1 cellular context compared by ENCODE assay signal in genomic region chr20:50569864-50570836, GRCh38.
A peak's percentile ranks its signal among the peaks of the same experiment; 100 is the strongest.
TF ChIP-seq lines count a peak whose summit lies in the region.

No MANE protein-coding gene starts in this region.

TF ChIP-seq in K562, 482 proteins besides CTCF, POLR2A, EP300 and RAD21 (continued from another document):
- TF ChIP-seq CTCFL (IDR thresholded peaks at IDR 0.05; ENCODE audit: borderline replicate concordance, insufficient read depth, low read depth, low read length, poor library complexity, severe bottlenecking) = peak; percentile 8
- TF ChIP-seq ZNF316 (IDR thresholded peaks at IDR 0.05) = peak; percentile 97
- TF ChIP-seq ELF2 (CRISPR knock-in tag; IDR thresholded peaks at IDR 0.05) = no peak
- TF ChIP-seq KLF13 (tag; IDR thresholded peaks at IDR 0.05; ENCODE audit: borderline replicate concordance, low read depth) = no peak
- peak; percentile 54 for TF ChIP-seq ZFP36 (IDR thresholded peaks at IDR 0.05; ENCODE audit: low read depth, low read length, partially characterized antibody)
- TF ChIP-seq C11orf30 (IDR thresholded peaks at IDR 0.05; ENCODE audit: low read depth) = peak; percentile 95
- TF ChIP-seq NFE2 (IDR thresholded peaks at IDR 0.05; ENCODE audit: low read depth) = peak; percentile 59
- TF ChIP-seq SMARCA5 (IDR thresholded peaks at IDR 0.05) = no peak
- TF ChIP-seq MAZ (CRISPR knock-in tag; conservative IDR thresholded peaks at IDR 0.05 in 1 of 2, IDR thresholded peaks at IDR 0.05 in 1 of 2) = peak in 1 of 2 experiments; percentile 45; a peak in 1 of 4 replicates
- peak; percentile 48; the same call in 1 of the 2 replicates for TF ChIP-seq SOX6 (IDR thresholded peaks at IDR 0.05)
- peak; percentile 51; the same call in 1 of the 2 replicates for TF ChIP-seq MYC (IDR thresholded peaks at IDR 0.05; ENCODE audit: low read depth, low read length)
- no peak for TF ChIP-seq MYC (CRISPR knock-in tag; IDR thresholded peaks at IDR 0.05; ENCODE audit: borderline replicate concordance, low read depth)
- TF ChIP-seq MNT (conservative IDR thresholded peaks at IDR 0.05) = peak in 1 of 2 experiments; percentile 59; a peak in 2 of 4 replicates
- TF ChIP-seq SMAD4 (CRISPR knock-in tag; conservative IDR thresholded peaks at IDR 0.05) = 0 out of 2 replicates have a peak, but pooled peaks have one; percentile 28
- peak; percentile 15; the same call in 1 of the 2 replicates for TF ChIP-seq NFE2L1 (tag; IDR thresholded peaks at IDR 0.05; ENCODE audit: borderline replicate concordance, low read depth)
- TF ChIP-seq MAFF (IDR thresholded peaks at IDR 0.05; ENCODE audit: low read length) = peak; percentile 87
- TF ChIP-seq DEAF1 (CRISPR knock-in tag; IDR thresholded peaks at IDR 0.05) = peak; percentile 81
- no peak for TF ChIP-seq SMARCA4 (IDR thresholded peaks at IDR 0.05)
- TF ChIP-seq MCM5 (IDR thresholded peaks at IDR 0.05; ENCODE audit: low read depth) = no peak
- TF ChIP-seq HMBOX1 (IDR thresholded peaks at IDR 0.05) = peak; percentile 33; the same call in 1 of the 2 replicates
- TF ChIP-seq NCOA2 (IDR thresholded peaks at IDR 0.05; ENCODE audit: partially characterized antibody in 2 of 2) = no peak
- 0 out of 2 replicates have a peak, but pooled peaks have one; percentile 5 for TF ChIP-seq ZSCAN29 (IDR thresholded peaks at IDR 0.05)
- peak; percentile 20; the same call in 1 of the 2 replicates for TF ChIP-seq BHLHE40 (IDR thresholded peaks at IDR 0.05; ENCODE audit: low read length)
- TF ChIP-seq SMARCE1 (IDR thresholded peaks at IDR 0.05) = no peak
- peak; percentile 85 for TF ChIP-seq MAFG (tag; conservative IDR thresholded peaks at IDR 0.05)
- TF ChIP-seq ZNF592 (IDR thresholded peaks at IDR 0.05) = peak; percentile 48; the same call in 1 of the 2 replicates
- no peak for TF ChIP-seq ZNF41 (CRISPR knock-in tag; conservative IDR thresholded peaks at IDR 0.05)
- TF ChIP-seq SMC3 (conservative IDR thresholded peaks at IDR 0.05; ENCODE audit: insufficient read depth, low read depth, low read length) = peak; percentile 66
- TF ChIP-seq MAFK (IDR thresholded peaks at IDR 0.05; ENCODE audit: low read length) = peak; percentile 81
